ENCODE assay signal across 25 cellular contexts in genomic region chr10:44873156-44873555, GRCh38. TPM values are rescaled to one million over a fixed set of nuclear protein-coding genes. Genes with fewer than 3 reads are reported as not detected.
"Had no signal": no experiment of that assay in that cellular context is flagged by ENCODE, and none has a peak within 500 bp of the region (broad histone marks: within the 10 kb centered on the region; RNA-seq: fewer than 3 reads in every experiment).

No MANE protein-coding gene starts in this region.

- H3K27ac Mint-ChIP-seq: activated CD4-positive, alpha-beta memory T cell treated with anti-CD3 and anti-CD28 coated beads for 36 hours; activated naive CD8-positive, alpha-beta T cell treated with anti-CD3 and anti-CD28 coated beads, Interleukin-2, amount 10 ng/mL, durations not matched to agents 7 days and 5 days; activated T-helper 17 cell treated with anti-CD3 and anti-CD28 coated beads, Interleukin-2, amount 50 U/mL, for 72 hours; stimulated activated effector memory CD8-positive, alpha-beta T cell treated with anti-CD3 and anti-CD28 coated beads, Interleukin-12 subunit alpha, Interleukin-12 subunit beta, amount 100 ng/mL, for 72 hours; T-helper 2 cell treated with Interferon-gamma antibody and Interleukin-4, amounts not matched to agents 5 μg/mL and 100 μg/mL, for 36 hours; WTC11 had no signal

- H3K9me3 ChIP-seq: esophagus muscularis mucosa, lower lobe of right lung, ovary, psoas muscle, sigmoid colon, stomach, upper lobe of right lung had no signal

- DNase-seq: activated CD4-positive, alpha-beta memory T cell treated with anti-CD3 and anti-CD28 coated beads for 36 hours; activated CD4-positive, alpha-beta T cell treated with anti-CD3 and anti-CD28 coated beads for 4 hours; activated naive CD4-positive, alpha-beta T cell treated with Interleukin-2 at 50 U/mL for 16 hours; activated naive CD8-positive, alpha-beta T cell treated with anti-CD3 and anti-CD28 coated beads, Interleukin-2, amount 10 ng/mL, durations not matched to agents 7 days and 5 days; activated T-cell treated with anti-CD3 and anti-CD28 coated beads for 4 hours; cerebellar nuclear complex; effector CD4-positive, alpha-beta T cell; lower lobe of right lung; naive thymus-derived CD8-positive, alpha-beta T cell; ovary; psoas muscle; sigmoid colon; stimulated activated CD4-positive, alpha-beta T cell treated with anti-CD3 and anti-CD28 coated beads, Interleukin-4, amount 100 ng/mL, for 24 hours; stomach; upper lobe of right lung had no signal

- H3K4me1 Mint-ChIP-seq: activated naive CD8-positive, alpha-beta T cell treated with anti-CD3 and anti-CD28 coated beads, Interleukin-2, amount 10 ng/mL, durations not matched to agents 7 days and 5 days; activated T-helper 17 cell treated with anti-CD3 and anti-CD28 coated beads, Interleukin-2, amount 50 U/mL, for 72 hours; naive thymus-derived CD8-positive, alpha-beta T cell; stimulated activated effector memory CD8-positive, alpha-beta T cell treated with anti-CD3 and anti-CD28 coated beads, Interleukin-12 subunit alpha, Interleukin-12 subunit beta, amount 100 ng/mL, for 72 hours had no signal

- FAIRE-seq: endothelial cell of umbilical vein, frontal cortex, TTC549 had no signal

- H3K4me1 ChIP-seq: lower lobe of right lung had no signal

- H3K4me3 ChIP-seq: esophagus muscularis mucosa, lower lobe of right lung, ovary, psoas muscle, sigmoid colon, stomach, upper lobe of right lung had no signal

- H3K27me3 ChIP-seq: esophagus muscularis mucosa, ovary, sigmoid colon, stomach, upper lobe of right lung had no signal

- H3K36me3 ChIP-seq: esophagus muscularis mucosa, lower lobe of right lung, ovary, sigmoid colon, stomach, upper lobe of right lung had no signal

- H3K27ac ChIP-seq: lower lobe of right lung, ovary, psoas muscle, stomach, upper lobe of right lung had no signal

- H3K36me3 Mint-ChIP-seq: activated CD4-positive, alpha-beta memory T cell treated with anti-CD3 and anti-CD28 coated beads for 36 hours; activated naive CD8-positive, alpha-beta T cell treated with anti-CD3 and anti-CD28 coated beads, Interleukin-2, amount 10 ng/mL, durations not matched to agents 7 days and 5 days; naive thymus-derived CD8-positive, alpha-beta T cell; stimulated activated effector memory CD8-positive, alpha-beta T cell treated with anti-CD3 and anti-CD28 coated beads, Interleukin-12 subunit alpha, Interleukin-12 subunit beta, amount 100 ng/mL, for 72 hours; WTC11 had no signal

- H3K4me3 Mint-ChIP-seq: activated CD4-positive, alpha-beta memory T cell treated with anti-CD3 and anti-CD28 coated beads for 36 hours; activated naive CD8-positive, alpha-beta T cell treated with anti-CD3 and anti-CD28 coated beads, Interleukin-2, amount 10 ng/mL, durations not matched to agents 7 days and 5 days; activated T-helper 17 cell treated with anti-CD3 and anti-CD28 coated beads, Interleukin-2, amount 50 U/mL, for 72 hours; naive thymus-derived CD8-positive, alpha-beta T cell; stimulated activated effector memory CD8-positive, alpha-beta T cell treated with anti-CD3 and anti-CD28 coated beads, Interleukin-12 subunit alpha, Interleukin-12 subunit beta, amount 100 ng/mL, for 72 hours; T-helper 2 cell treated with Interferon-gamma antibody and Interleukin-4, amounts not matched to agents 5 μg/mL and 100 μg/mL, for 36 hours; WTC11 had no signal

- ATAC-seq: activated T-helper 17 cell treated with anti-CD3 and anti-CD28 coated beads, Interleukin-2, amount 50 U/mL, for 72 hours; lower lobe of right lung; naive thymus-derived CD8-positive, alpha-beta T cell; psoas muscle; stimulated activated effector memory CD8-positive, alpha-beta T cell treated with anti-CD3 and anti-CD28 coated beads, Interleukin-12 subunit alpha, Interleukin-12 subunit beta, amount 100 ng/mL, for 72 hours; upper lobe of right lung; WTC11 had no signal

- H3K9me3 Mint-ChIP-seq: activated CD4-positive, alpha-beta memory T cell treated with anti-CD3 and anti-CD28 coated beads for 36 hours; activated naive CD8-positive, alpha-beta T cell treated with anti-CD3 and anti-CD28 coated beads, Interleukin-2, amount 10 ng/mL, durations not matched to agents 7 days and 5 days; activated T-helper 17 cell treated with anti-CD3 and anti-CD28 coated beads, Interleukin-2, amount 50 U/mL, for 72 hours; naive thymus-derived CD8-positive, alpha-beta T cell; stimulated activated effector memory CD8-positive, alpha-beta T cell treated with anti-CD3 and anti-CD28 coated beads, Interleukin-12 subunit alpha, Interleukin-12 subunit beta, amount 100 ng/mL, for 72 hours; T-helper 2 cell treated with Interferon-gamma antibody and Interleukin-4, amounts not matched to agents 5 μg/mL and 100 μg/mL, for 36 hours; WTC11 had no signal

RNA-seq across cellular contexts. Expression of gene TMEM72, which starts 38.0 kb away (rescaled TPM):
- total RNA-seq: activated CD4-positive, alpha-beta memory T cell treated with anti-CD3 and anti-CD28 coated beads for 36 hours; activated naive CD8-positive, alpha-beta T cell treated with anti-CD3 and anti-CD28 coated beads, Interleukin-2, amount 10 ng/mL, durations not matched to agents 7 days and 5 days; activated T-helper 17 cell treated with anti-CD3 and anti-CD28 coated beads, Interleukin-2, amount 50 U/mL, for 72 hours; endothelial cell of umbilical vein; esophagus muscularis mucosa; frontal cortex; lower lobe of right lung; mesenteric fat pad; naive thymus-derived CD8-positive, alpha-beta T cell; ovary; psoas muscle; temporal lobe; upper lobe of right lung; WTC11 had no signal
- polyA plus RNA-seq: endothelial cell of umbilical vein; naive thymus-derived CD8-positive, alpha-beta T cell; psoas muscle had no signal
